In the genomic region with DNA sequence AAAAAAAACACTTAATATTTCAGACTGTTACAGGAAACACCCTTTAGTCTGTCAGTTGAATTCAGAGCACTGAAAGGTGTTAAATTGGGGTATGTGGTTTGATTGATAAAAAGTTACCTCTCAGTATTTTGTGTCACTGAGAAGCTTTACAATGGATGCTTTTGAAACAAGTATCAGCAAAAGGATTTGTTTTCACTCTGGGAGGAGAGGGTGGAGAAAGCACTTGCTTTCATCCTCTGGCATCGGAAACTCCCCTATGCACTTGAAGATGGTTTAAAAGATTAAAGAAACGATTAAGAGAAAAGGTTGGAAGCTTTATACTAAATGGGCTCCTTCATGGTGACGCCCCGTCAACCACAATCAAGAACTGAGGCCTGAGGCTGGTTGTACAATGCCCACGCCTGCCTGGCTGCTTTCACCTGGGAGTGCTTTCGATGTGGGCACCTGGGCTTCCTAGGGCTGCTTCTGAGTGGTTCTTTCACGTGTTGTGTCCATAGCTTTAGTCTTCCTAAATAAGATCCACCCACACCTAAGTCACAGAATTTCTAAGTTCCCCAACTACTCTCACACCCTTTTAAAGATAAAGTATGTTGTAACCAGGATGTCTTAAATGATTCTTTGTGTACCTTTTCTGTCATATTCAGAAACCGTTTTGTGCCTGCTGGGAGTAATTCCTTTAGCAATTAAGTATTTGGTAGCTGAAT, we compare ENCODE assay signal across 9 cellular contexts. TPM values are rescaled to one million over a fixed set of nuclear protein-coding genes. Genes with fewer than 3 reads are reported as not detected.
DNase-seq lines count a peak whose midpoint lies in the region; ATAC-seq and TF ChIP-seq lines count a peak whose summit lies in the region.
"Had no signal": no experiment of that assay in that cellular context is flagged by ENCODE, and none has a peak within 500 bp of the region (broad histone marks: within the 10 kb centered on the region; RNA-seq: fewer than 3 reads in every experiment).

No MANE protein-coding gene starts in this region.

- POLR2A ChIA-PET in PC-3 (lab: Charles Lee; ENCODE audit: unreplicated experiment): interaction anchor here (0.6 kb wide), 1 partner anchor 196 kb away, joined by 3 read pairs; no protein-coding TSS in a partner anchor

- H3K27ac Mint-ChIP-seq in activated T-helper 2 cell treated with anti-CD3 and anti-CD28 coated beads, Interferon-gamma antibody, Interleukin-2, Interleukin-4, amounts not matched to agents 10 μg/mL and 5 μg/mL and 100 μg/mL, durations not matched to agents 14 hours and 24 hours and 36 hours: peak overlapping the region; percentile 85
- H3K27ac Mint-ChIP-seq in stimulated activated naive CD8-positive, alpha-beta T cell treated with anti-CD3 and anti-CD28 coated beads, Interleukin-15, Interleukin-2, amounts not matched to agents 100 ng/mL and 50 ng/mL, for 24 hours: peak overlapping the region; percentile 75

- CTCF ChIA-PET in PC-3 (lab: Charles Lee): interaction anchor here (0.8 kb wide), 1 partner anchor 246 kb away, joined by 3 read pairs; no protein-coding TSS in a partner anchor

- DNase-seq in PC-3 (no peak), inferior parietal cortex (ENCODE audit: extremely low spot score) (peak; percentile 9), SKM-1 treated with dmso at 0.1 percent for 144 hours (lab: John Stamatoyannopoulos, UW; ENCODE audit: unreplicated experiment) (no peak), NCI-H2029 treated with DMSO at 0.1 percent for 48 hours (lab: John Stamatoyannopoulos, UW) (no peak)
- peak; percentile 59 for DNase-seq in activated T-helper 2 cell treated with anti-CD3 and anti-CD28 coated beads, Interferon-gamma antibody, Interleukin-2, Interleukin-4, amounts not matched to agents 10 μg/mL and 5 μg/mL and 100 μg/mL, durations not matched to agents 14 hours and 24 hours and 36 hours (ENCODE audit: low spot score)
- DNase-seq: NCI-H526 had no signal

- H3K27ac ChIP-seq in PC-3 (ENCODE audit: low read length): peak overlapping the region; percentile 94

- intact Hi-C loops in PC-3 (cut with micrococcal nuclease): no loop called here
- intact Hi-C loops in activated T-helper 2 cell treated with anti-CD3 and anti-CD28 coated beads, Interferon-gamma antibody, Interleukin-2, Interleukin-4, amounts not matched to agents 10 μg/mL and 5 μg/mL and 100 μg/mL, durations not matched to agents 14 hours and 24 hours and 36 hours (cut with micrococcal nuclease): no loop called here

- H3K4me3 Mint-ChIP-seq in activated T-helper 2 cell treated with anti-CD3 and anti-CD28 coated beads, Interferon-gamma antibody, Interleukin-2, Interleukin-4, amounts not matched to agents 10 μg/mL and 5 μg/mL and 100 μg/mL, durations not matched to agents 14 hours and 24 hours and 36 hours (ENCODE audit: low read depth): no peak overlapping the region
- no peak overlapping the region for H3K4me3 Mint-ChIP-seq in stimulated activated naive CD8-positive, alpha-beta T cell treated with anti-CD3 and anti-CD28 coated beads, Interleukin-15, Interleukin-2, amounts not matched to agents 100 ng/mL and 50 ng/mL, for 24 hours

- H2AFZ ChIP-seq in PC-3 (ENCODE audit: low read length): no peak overlapping the region

- H3K4me2 ChIP-seq in PC-3 (ENCODE audit: low read length): no peak overlapping the region

- H3K4me1 ChIP-seq in PC-3 (ENCODE audit: insufficient read depth, low read length): peaks cover 35% of the 10 kb centered on the region

- ATAC-seq in PC-3: no peak
- ATAC-seq in GM21381 (IDR thresholded peaks at IDR 0.05; ENCODE audit: unreplicated experiment): no peak
- no peak for ATAC-seq in HG03565 (IDR thresholded peaks at IDR 0.05; ENCODE audit: unreplicated experiment)

- H3K79me2 ChIP-seq in PC-3 (ENCODE audit: low read length): no peaks in the 10 kb centered on the region

- peaks cover 29% of the 10 kb centered on the region for H3K4me1 Mint-ChIP-seq in activated T-helper 2 cell treated with anti-CD3 and anti-CD28 coated beads, Interferon-gamma antibody, Interleukin-2, Interleukin-4, amounts not matched to agents 10 μg/mL and 5 μg/mL and 100 μg/mL, durations not matched to agents 14 hours and 24 hours and 36 hours (ENCODE audit: low read depth)
- peaks cover 50% of the 10 kb centered on the region for H3K4me1 Mint-ChIP-seq in stimulated activated naive CD8-positive, alpha-beta T cell treated with anti-CD3 and anti-CD28 coated beads, Interleukin-15, Interleukin-2, amounts not matched to agents 100 ng/mL and 50 ng/mL, for 24 hours (ENCODE audit: low read depth)

- no peaks in the 10 kb centered on the region for H3K27me3 Mint-ChIP-seq in activated T-helper 2 cell treated with anti-CD3 and anti-CD28 coated beads, Interferon-gamma antibody, Interleukin-2, Interleukin-4, amounts not matched to agents 10 μg/mL and 5 μg/mL and 100 μg/mL, durations not matched to agents 14 hours and 24 hours and 36 hours (ENCODE audit: low read depth)
- no peaks in the 10 kb centered on the region for H3K27me3 Mint-ChIP-seq in stimulated activated naive CD8-positive, alpha-beta T cell treated with anti-CD3 and anti-CD28 coated beads, Interleukin-15, Interleukin-2, amounts not matched to agents 100 ng/mL and 50 ng/mL, for 24 hours

- H4K20me1 ChIP-seq in PC-3 (ENCODE audit: low read length): no peaks in the 10 kb centered on the region

- peaks cover 66% of the 10 kb centered on the region for H3K36me3 Mint-ChIP-seq in activated T-helper 2 cell treated with anti-CD3 and anti-CD28 coated beads, Interferon-gamma antibody, Interleukin-2, Interleukin-4, amounts not matched to agents 10 μg/mL and 5 μg/mL and 100 μg/mL, durations not matched to agents 14 hours and 24 hours and 36 hours (ENCODE audit: low read depth)
- H3K36me3 Mint-ChIP-seq in stimulated activated naive CD8-positive, alpha-beta T cell treated with anti-CD3 and anti-CD28 coated beads, Interleukin-15, Interleukin-2, amounts not matched to agents 100 ng/mL and 50 ng/mL, for 24 hours (ENCODE audit: low read depth): peaks cover 47% of the 10 kb centered on the region

- H3F3A ChIP-seq in PC-3 (ENCODE audit: low read length, unreplicated experiment): peaks cover 8% of the 10 kb centered on the region

- no peak overlapping the region for H3K4me3 ChIP-seq in PC-3 (ENCODE audit: low read length)

- no peaks in the 10 kb centered on the region for H3K27me3 ChIP-seq in PC-3 (ENCODE audit: low read length)

- H3K36me3 ChIP-seq in PC-3 (ENCODE audit: low read depth, low read length): peaks cover 16% of the 10 kb centered on the region; the same call in 1 of the 2 replicates

- TSS peak; percentile 21 for BruUV-seq in PC-3 (replicated peaks; lab: Mats Ljungman, UMichigan)

- no peak overlapping the region for H3K9ac ChIP-seq in PC-3 (ENCODE audit: low read length)

- TF ChIP-seq CTCF in PC-3 (conservative IDR thresholded peaks at IDR 0.05; ENCODE audit: low read depth, low read length): no peak

- no peaks in the 10 kb centered on the region for H3K9me3 Mint-ChIP-seq in activated T-helper 2 cell treated with anti-CD3 and anti-CD28 coated beads, Interferon-gamma antibody, Interleukin-2, Interleukin-4, amounts not matched to agents 10 μg/mL and 5 μg/mL and 100 μg/mL, durations not matched to agents 14 hours and 24 hours and 36 hours
- H3K9me3 Mint-ChIP-seq in stimulated activated naive CD8-positive, alpha-beta T cell treated with anti-CD3 and anti-CD28 coated beads, Interleukin-15, Interleukin-2, amounts not matched to agents 100 ng/mL and 50 ng/mL, for 24 hours: no peaks in the 10 kb centered on the region

- H3K9me2 ChIP-seq in PC-3 (replicated peaks; ENCODE audit: low read length): no peaks in the 10 kb centered on the region

- no peaks in the 10 kb centered on the region for H3K9me3 ChIP-seq in PC-3 (ENCODE audit: low read length)

RNA-seq across cellular contexts. Expression of a gene that starts 17.9 kb away (rescaled TPM):
- 78.6 and 83.1 TPM in 2 replicates for total RNA-seq in PC-3 (2014; rRNA removed)
- 36.7 and 39.2 TPM in 2 replicates for total RNA-seq in activated T-helper 2 cell treated with anti-CD3 and anti-CD28 coated beads, Interferon-gamma antibody, Interleukin-2, Interleukin-4, amounts not matched to agents 10 μg/mL and 5 μg/mL and 100 μg/mL, durations not matched to agents 14 hours and 24 hours and 36 hours

RNA-seq across cellular contexts. Expression of a gene that starts 18.0 kb away (rescaled TPM):
- total RNA-seq in PC-3 (2014; rRNA removed): 39.5 and 43.3 TPM in 2 replicates
- 24.8 and 25.0 TPM in 2 replicates for total RNA-seq in activated T-helper 2 cell treated with anti-CD3 and anti-CD28 coated beads, Interferon-gamma antibody, Interleukin-2, Interleukin-4, amounts not matched to agents 10 μg/mL and 5 μg/mL and 100 μg/mL, durations not matched to agents 14 hours and 24 hours and 36 hours

RNA-seq across cellular contexts. Expression of a gene that starts 35.7 kb away (rescaled TPM):
- total RNA-seq in PC-3 (2014; rRNA removed): 24.3 and 26.1 TPM in 2 replicates
- 31.4 and 33.2 TPM in 2 replicates for total RNA-seq in activated T-helper 2 cell treated with anti-CD3 and anti-CD28 coated beads, Interferon-gamma antibody, Interleukin-2, Interleukin-4, amounts not matched to agents 10 μg/mL and 5 μg/mL and 100 μg/mL, durations not matched to agents 14 hours and 24 hours and 36 hours

RNA-seq across cellular contexts. Expression of a gene that starts 35.9 kb away (rescaled TPM):
- total RNA-seq in PC-3 (2014; rRNA removed): 22.0 and 27.2 TPM in 2 replicates
- total RNA-seq in activated T-helper 2 cell treated with anti-CD3 and anti-CD28 coated beads, Interferon-gamma antibody, Interleukin-2, Interleukin-4, amounts not matched to agents 10 μg/mL and 5 μg/mL and 100 μg/mL, durations not matched to agents 14 hours and 24 hours and 36 hours: 15.1 and 18.3 TPM in 2 replicates

Comparison
In these comparisons a context has a peak if more than half of its experiments do, and no peak if none do; other contexts are left out.
1. DNase-seq: peak in activated T-helper 2 cell treated with anti-CD3 and anti-CD28 coated beads, Interferon-gamma antibody, Interleukin-2, Interleukin-4, amounts not matched to agents 10 μg/mL and 5 μg/mL and 100 μg/mL, durations not matched to agents 14 hours and 24 hours and 36 hours (single experiment) and inferior parietal cortex (single experiment); none in PC-3 (single experiment), SKM-1 treated with dmso at 0.1 percent for 144 hours (single experiment) and NCI-H2029 treated with DMSO at 0.1 percent for 48 hours (single experiment).